16 cellular contexts compared by ENCODE assay signal in the genomic region with DNA sequence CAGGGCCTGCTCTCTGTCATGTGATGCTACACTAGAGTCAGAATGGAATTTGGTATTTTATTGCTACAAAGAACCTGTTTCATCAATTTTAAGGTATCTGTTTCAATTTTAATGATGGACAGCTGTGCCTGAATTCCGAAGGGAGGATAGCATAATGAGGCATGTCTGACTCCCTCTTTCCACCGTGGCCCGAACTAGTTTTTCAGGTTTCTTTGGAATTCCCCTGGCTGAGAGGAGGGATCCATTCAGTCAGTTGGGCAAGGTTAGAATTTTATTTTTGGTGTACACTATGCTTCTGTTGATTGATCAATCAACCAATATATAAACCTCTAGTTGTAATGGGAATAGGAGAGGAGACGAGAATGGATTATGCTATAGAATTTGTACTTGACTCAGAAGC.
"Had no signal": no experiment of that assay in that cellular context is flagged by ENCODE, and none has a peak within 500 bp of the region (broad histone marks: within the 10 kb centered on the region; RNA-seq: fewer than 3 reads in every experiment).

No MANE protein-coding gene starts in this region.

- H3K4me1 ChIP-seq: psoas muscle, right lobe of liver, spleen, tibial artery had no signal

- H3K27me3 ChIP-seq: neutrophil, spleen, tibial artery had no signal

- H3K36me3 ChIP-seq: neutrophil, right lobe of liver, spleen, tibial artery had no signal

- H3K27ac ChIP-seq: neutrophil, psoas muscle, right lobe of liver, spleen, tibial artery had no signal

- ATAC-seq: effector memory CD8-positive, alpha-beta T cell; mucosa of descending colon; naive thymus-derived CD8-positive, alpha-beta T cell; psoas muscle; right lobe of liver; stimulated activated memory B cell treated with anti-CD40 and anti-IgM and Interleukin-4, amounts not matched to agents 10 μg/mL and 1 μg/mL and 100 μg/mL, for 72 hours had no signal

- DNase-seq: cerebellar nuclear complex; effector memory CD8-positive, alpha-beta T cell; erythroblast; kidney glomerular epithelial cell; mucosa of descending colon; naive thymus-derived CD8-positive, alpha-beta T cell; psoas muscle; retina; right lobe of liver; spleen; stimulated activated CD4-positive, alpha-beta T cell treated with anti-CD3 and anti-CD28 coated beads, Interleukin-15, amount 100 ng/mL, for 24 hours; stimulated activated CD4-positive, alpha-beta T cell treated with anti-CD3 and anti-CD28 coated beads, Interleukin-1b, Interleukin-23, amount 100 ng/mL, for 48 hours; stimulated activated CD4-positive, alpha-beta T cell treated with anti-CD3 and anti-CD28 coated beads, Interleukin-4, amount 100 ng/mL, for 24 hours; tibial artery had no signal

- H3K9me3 ChIP-seq: mucosa of descending colon, neutrophil, psoas muscle, right lobe of liver, tibial artery had no signal

- H3K4me3 ChIP-seq: mucosa of descending colon, psoas muscle, right lobe of liver, spleen, tibial artery had no signal
